Comparison of ENCODE assay signal across 8 cellular contexts in genomic region chr5:139272471-139273321, GRCh38. TPM values are rescaled to one million over a fixed set of nuclear protein-coding genes. Genes with fewer than 3 reads are reported as not detected.
DNase-seq lines count a peak whose midpoint lies in the region; ATAC-seq lines count a peak whose summit lies in the region.

No MANE protein-coding gene starts in this region.

- no peaks in the 10 kb centered on the region for H3K9me3 Mint-ChIP-seq in activated CD4-positive, alpha-beta memory T cell treated with anti-CD3 and anti-CD28 coated beads for 36 hours
- H3K9me3 Mint-ChIP-seq in stimulated activated naive CD8-positive, alpha-beta T cell treated with anti-CD3 and anti-CD28 coated beads, Interleukin-15, amount 100 ng/mL, for 72 hours: no peaks in the 10 kb centered on the region

- H3K27me3 Mint-ChIP-seq in activated CD4-positive, alpha-beta memory T cell treated with anti-CD3 and anti-CD28 coated beads for 36 hours: peaks cover 2% of the 10 kb centered on the region
- no peaks in the 10 kb centered on the region for H3K27me3 Mint-ChIP-seq in stimulated activated naive CD8-positive, alpha-beta T cell treated with anti-CD3 and anti-CD28 coated beads, Interleukin-15, amount 100 ng/mL, for 72 hours

- H3K4me1 Mint-ChIP-seq in activated CD4-positive, alpha-beta memory T cell treated with anti-CD3 and anti-CD28 coated beads for 36 hours (ENCODE audit: low read depth): peaks cover 56% of the 10 kb centered on the region
- peaks cover 67% of the 10 kb centered on the region for H3K4me1 Mint-ChIP-seq in stimulated activated naive CD8-positive, alpha-beta T cell treated with anti-CD3 and anti-CD28 coated beads, Interleukin-15, amount 100 ng/mL, for 72 hours

- peak; percentile 37 for DNase-seq in DMS153 treated with DMSO at 0.1 percent for 48 hours (lab: John Stamatoyannopoulos, UW; ENCODE audit: unreplicated experiment)
- peak; percentile 90 for DNase-seq in KBM-7
- peak; percentile 53 for DNase-seq in activated CD4-positive, alpha-beta memory T cell treated with anti-CD3 and anti-CD28 coated beads for 36 hours
- peak; percentile 84 for DNase-seq in foreskin melanocyte
- peak; percentile 20 to 30 for DNase-seq in stimulated activated naive CD8-positive, alpha-beta T cell treated with anti-CD3 and anti-CD28 coated beads, Interleukin-15, amount 100 ng/mL, for 72 hours
- DNase-seq in 8988T: no peak

- intact Hi-C loops in activated CD4-positive, alpha-beta memory T cell treated with anti-CD3 and anti-CD28 coated beads for 36 hours (cut with micrococcal nuclease): loop anchor here (1.0 to 2.0 kb wide), 3 partner anchors 22 to 118 kb away; partner anchors contain the start of gene PAIP2

- H3K4me3 Mint-ChIP-seq in activated CD4-positive, alpha-beta memory T cell treated with anti-CD3 and anti-CD28 coated beads for 36 hours: peak overlapping the region; percentile 96
- H3K4me3 Mint-ChIP-seq in stimulated activated naive CD8-positive, alpha-beta T cell treated with anti-CD3 and anti-CD28 coated beads, Interleukin-15, amount 100 ng/mL, for 72 hours: peak overlapping the region; percentile 90 to 94

- peaks cover 29% of the 10 kb centered on the region for H3K36me3 Mint-ChIP-seq in activated CD4-positive, alpha-beta memory T cell treated with anti-CD3 and anti-CD28 coated beads for 36 hours

- POLR2A ChIA-PET in activated CD4-positive, alpha-beta memory T cell treated with anti-CD3 and anti-CD28 coated beads for 36 hours (lab: Charles Lee): interaction anchor here (1.3 to 10.8 kb wide), 3 partner anchors 21 to 290 kb away, joined by 3 to 112 read pairs (median 6); partner anchors contain the start of gene MATR3

- peak; percentile 44 for ATAC-seq in stimulated activated naive CD8-positive, alpha-beta T cell treated with anti-CD3 and anti-CD28 coated beads, Interleukin-15, amount 100 ng/mL, for 72 hours
- ATAC-seq in GM21423 (IDR thresholded peaks at IDR 0.05; ENCODE audit: unreplicated experiment): no peak
- no peak for ATAC-seq in HG02973 (IDR thresholded peaks at IDR 0.05; ENCODE audit: unreplicated experiment)

- CTCF ChIA-PET in activated CD4-positive, alpha-beta memory T cell treated with anti-CD3 and anti-CD28 coated beads for 36 hours (lab: Charles Lee): interaction anchor here (0.7 to 2.0 kb wide), 5 partner anchors 12 to 694 kb away, joined by 4 to 7 read pairs (median 4); partner anchors contain the start of gene MATR3

- in situ Hi-C loops in KBM-7 (cut with MboI; ENCODE audit: low pct_unique_long_range_greater_than_20kb, low sequenced_read_pairs): no loop called here

- H3K27ac Mint-ChIP-seq in activated CD4-positive, alpha-beta memory T cell treated with anti-CD3 and anti-CD28 coated beads for 36 hours: peak overlapping the region; percentile 52
- H3K27ac Mint-ChIP-seq in stimulated activated naive CD8-positive, alpha-beta T cell treated with anti-CD3 and anti-CD28 coated beads, Interleukin-15, amount 100 ng/mL, for 72 hours: peak overlapping the region in 1 of 2 donors; percentile 5

RNA-seq across cellular contexts. Expression of gene MATR3, which starts 20.8 kb away (rescaled TPM):
- 100 to 1,000 TPM; 163 to 179 TPM for total RNA-seq in activated CD4-positive, alpha-beta memory T cell treated with anti-CD3 and anti-CD28 coated beads for 36 hours
